Comparison of ENCODE assay signal across 8 cellular contexts in the genomic region with DNA sequence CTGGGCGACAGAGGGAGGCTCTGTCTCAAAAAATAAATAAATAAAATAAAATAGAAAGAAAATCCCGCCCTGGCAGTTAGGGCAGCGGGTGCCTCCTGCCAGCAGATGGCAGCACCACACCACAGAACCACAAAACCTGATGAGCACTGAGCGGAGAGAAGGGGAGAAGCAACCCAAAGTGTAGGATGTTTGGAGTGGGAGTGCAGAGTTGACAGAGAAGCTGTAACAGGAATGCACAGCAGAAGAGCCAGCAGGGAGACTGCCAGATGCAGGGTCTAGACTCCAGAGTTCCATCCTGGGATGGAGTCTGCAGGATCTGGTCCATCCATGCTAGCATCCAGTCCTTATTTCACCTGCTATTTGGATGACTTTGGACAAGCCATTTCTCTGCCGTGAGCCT. TPM values are rescaled to one million over a fixed set of nuclear protein-coding genes. Genes with fewer than 3 reads are reported as not detected.
DNase-seq lines count a peak whose midpoint lies in the region; ATAC-seq, FAIRE-seq and TF ChIP-seq lines count a peak whose summit lies in the region.

No MANE protein-coding gene starts in this region.

- no peak overlapping the region for H3K27ac ChIP-seq in SU-DHL-6 (ENCODE audit: low read depth, low read length)
- H3K27ac ChIP-seq in right atrium auricular region, result no peak overlapping the region
- H3K27ac ChIP-seq in small intestine (ENCODE audit: low read depth in 1 of 2, low read length in 1 of 2), result no peak overlapping the region

- H3K9me2 ChIP-seq in SU-DHL-6 (replicated peaks; ENCODE audit: insufficient read depth, low read length), result no peaks in the 10 kb centered on the region

- peak; percentile 43 for DNase-seq in 8988T
- DNase-seq in GM10248 (ENCODE audit: extremely low spot score), result peak; percentile 65
- peak; percentile 75 for DNase-seq in M059J (ENCODE audit: low read depth)
- DNase-seq in amniotic stem cell (lab: John Stamatoyannopoulos, UW), result peak; percentile 21
- peak; percentile 66 for DNase-seq in right atrium auricular region (ENCODE audit: low spot score)
- peak; percentile 79 for DNase-seq in small intestine

- H3K9me3 ChIP-seq in SU-DHL-6 (ENCODE audit: insufficient read depth, low read length) (no peaks in the 10 kb centered on the region), right atrium auricular region (no peaks in the 10 kb centered on the region), small intestine (ENCODE audit: control insufficient read depth, low read depth) (no peaks in the 10 kb centered on the region)

- peak overlapping the region; percentile 13 for H3K4me2 ChIP-seq in SU-DHL-6 (ENCODE audit: low read depth, low read length, poor library complexity, severe bottlenecking)

- H3K79me2 ChIP-seq in SU-DHL-6 (ENCODE audit: insufficient read depth, low read length), result no peaks in the 10 kb centered on the region

- TF ChIP-seq CTCF in GM10248 (IDR thresholded peaks at IDR 0.05; ENCODE audit: control extremely low read depth, extremely low read depth, low read depth, missing control alignments) (peak; percentile 85), SU-DHL-6 (IDR thresholded peaks at IDR 0.05; ENCODE audit: insufficient read depth, low read length, poor library complexity, severe bottlenecking) (peak; percentile 83), right atrium auricular region (IDR thresholded peaks at IDR 0.05) (peak; percentile 96 to 97)

- H3K36me3 ChIP-seq in SU-DHL-6 (ENCODE audit: low read length) (no peaks in the 10 kb centered on the region), right atrium auricular region (no peaks in the 10 kb centered on the region), small intestine (ENCODE audit: control insufficient read depth in 2 of 2, insufficient read depth in 2 of 2, low read length in 2 of 2) (no peaks in the 10 kb centered on the region)

- POLR2A ChIA-PET in GM10248 (lab: Yijun Ruan, JAX), result no interaction called here

- WGBS in small intestine, 3 donors, result 6 to 10% (median 7%) methylated on average over 5 of the region's 5 CpGs

- H3K4me3 ChIP-seq in SU-DHL-6 (ENCODE audit: insufficient read depth, low read length, poor library complexity, severe bottlenecking), result no peak overlapping the region
- H3K4me3 ChIP-seq in right atrium auricular region, result no peak overlapping the region
- no peak overlapping the region for H3K4me3 ChIP-seq in small intestine (ENCODE audit: low read depth in 1 of 2, low read length in 2 of 2)

- H3K4me1 ChIP-seq in right atrium auricular region (peaks cover 0 to 8% of the 10 kb centered on the region in 2 donors), small intestine (ENCODE audit: control insufficient read depth in 2 of 2, insufficient read depth in 1 of 2, low read depth in 1 of 2, low read length in 1 of 2) (peaks cover 0 to 3% of the 10 kb centered on the region in 2 donors)

- ATAC-seq in HG03439 (IDR thresholded peaks at IDR 0.05; ENCODE audit: unreplicated experiment), result no peak

- H3F3A ChIP-seq in SU-DHL-6 (ENCODE audit: insufficient read depth), result no peaks in the 10 kb centered on the region

- no peak for FAIRE-seq in small intestine (lab: Jason Lieb, UNC)

- no peak overlapping the region for H3K9ac ChIP-seq in SU-DHL-6 (ENCODE audit: low read length)

- no peaks in the 10 kb centered on the region for H3K27me3 ChIP-seq in SU-DHL-6 (ENCODE audit: low read length)
- no peaks in the 10 kb centered on the region for H3K27me3 ChIP-seq in right atrium auricular region
- peaks cover 0 to 2% of the 10 kb centered on the region in 2 donors for H3K27me3 ChIP-seq in small intestine (ENCODE audit: control insufficient read depth in 2 of 2, insufficient read depth in 2 of 2, low read length in 2 of 2)

- H4K20me1 ChIP-seq in SU-DHL-6 (ENCODE audit: low read depth, low read length), result no peaks in the 10 kb centered on the region

- no peak overlapping the region for H2AFZ ChIP-seq in SU-DHL-6 (ENCODE audit: low read depth, low read length, severe bottlenecking)

- CTCF ChIA-PET in GM10248 (lab: Yijun Ruan, JAX), result interaction anchor here (0.7 to 7.6 kb wide), 17 partner anchors 9 to 162 kb away, joined by 3 to 64 read pairs (median 6); a partner anchor contains a TSS

RNA-seq across cellular contexts. Expression of gene KIRREL1, which starts 29.7 kb away (rescaled TPM):
- total RNA-seq in M059J (2014; rRNA removed; shearing (Covaris generic)), result 58.6 and 103 TPM in 2 replicates
- total RNA-seq in right atrium auricular region, result 10 to 100 TPM; 12.3 to 21.9 TPM
- 1 to 10 TPM in 1 of 3 donors, under 1 TPM in 2; 0.22 to 9.3 (median 0.54) TPM for polyA plus RNA-seq in small intestine

Comparison
In these comparisons a context has a peak if more than half of its experiments do, and no peak if none do; other contexts are left out.
1. DNase-seq: peak in every context shown above with its lines; median percentile 79 in small intestine; 75 in M059J; 66 in right atrium auricular region; 65 in GM10248; 43 in 8988T; 21 in amniotic stem cell.